8 cellular contexts compared by ENCODE assay signal in genomic region chr14:23006544-23007419, GRCh38. TPM values are rescaled to one million over a fixed set of nuclear protein-coding genes. Genes with fewer than 3 reads are reported as not detected.
A peak's percentile ranks its signal among the peaks of the same experiment; 100 is the strongest.
DNase-seq lines count a peak whose midpoint lies in the region; ATAC-seq and TF ChIP-seq lines count a peak whose summit lies in the region.

No MANE protein-coding gene starts in this region.

- H3K9me3 ChIP-seq in CD4-positive, alpha-beta T cell (ENCODE audit: control insufficient read depth, low read length): no peaks in the 10 kb centered on the region
- no peaks in the 10 kb centered on the region for H3K9me3 ChIP-seq in lower lobe of right lung

- peak; percentile 94 for ATAC-seq in CD4-positive, alpha-beta T cell (ENCODE audit: poor library complexity)
- ATAC-seq in GM19397 (IDR thresholded peaks at IDR 0.05; ENCODE audit: unreplicated experiment): peak; percentile 93
- ATAC-seq in HG03571 (IDR thresholded peaks at IDR 0.05; ENCODE audit: unreplicated experiment): peak; percentile 92
- peak; percentile 99 for ATAC-seq in lower lobe of right lung

- peaks cover 27% of the 10 kb centered on the region for H3K4me1 ChIP-seq in lower lobe of right lung

- peak; percentile 92 to 97 (median 95) for DNase-seq in CD4-positive, alpha-beta T cell
- DNase-seq in NCI-H82 (lab: John Stamatoyannopoulos, UW) (peak; percentile 98), ecto neural progenitor cell (ENCODE audit: low spot score) (peak; percentile 97), lower lobe of right lung (peak; percentile 96)
- DNase-seq in activated CD4-positive, alpha-beta memory T cell treated with anti-CD3 and anti-CD28 coated beads, Interleukin-2, amount 10 ng/mL, durations not matched to agents 7 days and 5 days: peak; percentile 98
- peak; percentile 92 to 96 (median 95) for DNase-seq in stimulated activated CD4-positive, alpha-beta T cell treated with anti-CD3 and anti-CD28 coated beads, TNF-alpha, amount 100 ng/mL, for 24 hours (ENCODE audit: low read depth in 3 of 3)

- H3K36me3 ChIP-seq in lower lobe of right lung: no peaks in the 10 kb centered on the region

- peak; percentile 60 for TF ChIP-seq CTCF in CD4-positive, alpha-beta T cell (IDR thresholded peaks at IDR 0.05)
- peak; percentile 24 for TF ChIP-seq CTCF in lower lobe of right lung (IDR thresholded peaks at IDR 0.05)

- no peaks in the 10 kb centered on the region for H3K9me3 Mint-ChIP-seq in CD4-positive, alpha-beta T cell
- no peaks in the 10 kb centered on the region for H3K9me3 Mint-ChIP-seq in activated CD4-positive, alpha-beta memory T cell treated with anti-CD3 and anti-CD28 coated beads, Interleukin-2, amount 10 ng/mL, durations not matched to agents 7 days and 5 days

- no peaks in the 10 kb centered on the region for H3K27me3 Mint-ChIP-seq in CD4-positive, alpha-beta T cell
- no peaks in the 10 kb centered on the region for H3K27me3 Mint-ChIP-seq in activated CD4-positive, alpha-beta memory T cell treated with anti-CD3 and anti-CD28 coated beads, Interleukin-2, amount 10 ng/mL, durations not matched to agents 7 days and 5 days

- H3K36me3 Mint-ChIP-seq in CD4-positive, alpha-beta T cell (ENCODE audit: low read depth): no peaks in the 10 kb centered on the region
- peaks cover 2% of the 10 kb centered on the region for H3K36me3 Mint-ChIP-seq in activated CD4-positive, alpha-beta memory T cell treated with anti-CD3 and anti-CD28 coated beads, Interleukin-2, amount 10 ng/mL, durations not matched to agents 7 days and 5 days (ENCODE audit: low read depth)

- H3K27ac Mint-ChIP-seq in CD4-positive, alpha-beta T cell: peak overlapping the region; percentile 93
- H3K27ac Mint-ChIP-seq in activated CD4-positive, alpha-beta memory T cell treated with anti-CD3 and anti-CD28 coated beads, Interleukin-2, amount 10 ng/mL, durations not matched to agents 7 days and 5 days: peak overlapping the region; percentile 94

- intact Hi-C loops in CD4-positive, alpha-beta T cell (cut with DNase I, micrococcal nuclease): loop anchor here (1.0 to 2.0 kb wide), 4 partner anchors 24 to 50 kb away; partner anchors contain the start of genes AJUBA (in 1 of the 2) and PSMB5 (in 1 of the 2)
- intact Hi-C loops in lower lobe of right lung (cut with DNase I): no loop called here

- peaks cover 52% of the 10 kb centered on the region for H3K4me1 Mint-ChIP-seq in CD4-positive, alpha-beta T cell (ENCODE audit: low read depth)
- H3K4me1 Mint-ChIP-seq in activated CD4-positive, alpha-beta memory T cell treated with anti-CD3 and anti-CD28 coated beads, Interleukin-2, amount 10 ng/mL, durations not matched to agents 7 days and 5 days: peaks cover 51% of the 10 kb centered on the region

- peak overlapping the region; percentile 74 for H3K4me3 ChIP-seq in lower lobe of right lung

- H3K4me3 Mint-ChIP-seq in CD4-positive, alpha-beta T cell: peak overlapping the region; percentile 95
- H3K4me3 Mint-ChIP-seq in activated CD4-positive, alpha-beta memory T cell treated with anti-CD3 and anti-CD28 coated beads, Interleukin-2, amount 10 ng/mL, durations not matched to agents 7 days and 5 days: peak overlapping the region; percentile 93

- CTCF ChIA-PET in CD4-positive, alpha-beta T cell (lab: Charles Lee): interaction anchor here (0.5 to 2.9 kb wide), 31 partner anchors 9 to 451 kb away, joined by 3 to 42 read pairs (median 6); partner anchors contain the start of genes ACIN1, C14orf119, CDH24 and HAUS4
- CTCF ChIA-PET in activated CD4-positive, alpha-beta memory T cell treated with anti-CD3 and anti-CD28 coated beads, Interleukin-2, amount 10 ng/mL, durations not matched to agents 7 days and 5 days (lab: Charles Lee): interaction anchor here (0.5 to 4.1 kb wide), 37 partner anchors 8 to 498 kb away, joined by 3 to 54 read pairs (median 6); partner anchors contain the start of genes ACIN1, AJUBA, C14orf119 and CDH24

- H3K27me3 ChIP-seq in CD4-positive, alpha-beta T cell (ENCODE audit: control insufficient read depth, insufficient read depth, low read length): no peaks in the 10 kb centered on the region
- H3K27me3 ChIP-seq in lower lobe of right lung (ENCODE audit: low read depth): no peaks in the 10 kb centered on the region

- POLR2A ChIA-PET in CD4-positive, alpha-beta T cell (lab: Charles Lee): interaction anchor here (0.7 to 3.9 kb wide), 34 partner anchors 9 to 1480 kb away, joined by 3 to 71 read pairs (median 7); partner anchors contain the start of genes ACIN1, AJUBA, C14orf119 and CDH24
- POLR2A ChIA-PET in activated CD4-positive, alpha-beta memory T cell treated with anti-CD3 and anti-CD28 coated beads, Interleukin-2, amount 10 ng/mL, durations not matched to agents 7 days and 5 days (lab: Charles Lee): interaction anchor here (0.7 to 3.7 kb wide), 47 partner anchors 8 to 1741 kb away, joined by 3 to 48 read pairs (median 5); partner anchors contain the start of genes ACIN1, AJUBA, C14orf119 and CDH24

- H3K27ac ChIP-seq in CD4-positive, alpha-beta T cell (ENCODE audit: low read depth, low read length): peak overlapping the region; percentile 84
- peak overlapping the region; percentile 96 for H3K27ac ChIP-seq in lower lobe of right lung

RNA-seq across cellular contexts. Expression of gene C14orf93, which starts 3.2 kb away (rescaled TPM):
- total RNA-seq in CD4-positive, alpha-beta T cell: 1 to 10 TPM; 7.6 to 8.4 TPM
- 10 to 100 TPM in 1 of 2 experiments, 1 to 10 TPM in 1; 9.4 to 10.4 TPM for total RNA-seq in activated CD4-positive, alpha-beta memory T cell treated with anti-CD3 and anti-CD28 coated beads, Interleukin-2, amount 10 ng/mL, durations not matched to agents 7 days and 5 days
- 9.8 TPM for total RNA-seq in lower lobe of right lung

RNA-seq across cellular contexts. Expression of gene AJUBA, which starts 24.4 kb away (rescaled TPM):
- 1 to 10 TPM in 1 of 2 experiments, under 1 TPM in 1; 0.67 to 1.1 TPM for total RNA-seq in CD4-positive, alpha-beta T cell
- total RNA-seq in activated CD4-positive, alpha-beta memory T cell treated with anti-CD3 and anti-CD28 coated beads, Interleukin-2, amount 10 ng/mL, durations not matched to agents 7 days and 5 days: 1 to 10 TPM; 1.2 to 1.3 TPM
- 28.7 TPM for total RNA-seq in lower lobe of right lung

RNA-seq across cellular contexts. Expression of gene PSMB5, which starts 27.9 kb away (rescaled TPM):
- 10 to 100 TPM; 20.1 to 24.5 TPM for total RNA-seq in CD4-positive, alpha-beta T cell
- 10 to 100 TPM; 55.0 to 57.5 TPM for total RNA-seq in activated CD4-positive, alpha-beta memory T cell treated with anti-CD3 and anti-CD28 coated beads, Interleukin-2, amount 10 ng/mL, durations not matched to agents 7 days and 5 days
- total RNA-seq in lower lobe of right lung: 71.5 TPM

RNA-seq across cellular contexts. Expression of gene PSMB11, which starts 35.2 kb away (rescaled TPM):
- total RNA-seq in CD4-positive, alpha-beta T cell: under 1 TPM; 0.16 to 0.31 TPM
- total RNA-seq in activated CD4-positive, alpha-beta memory T cell treated with anti-CD3 and anti-CD28 coated beads, Interleukin-2, amount 10 ng/mL, durations not matched to agents 7 days and 5 days: not detected
- total RNA-seq in lower lobe of right lung: not detected

RNA-seq across cellular contexts. Expression of gene HAUS4, which starts 49.9 kb away (rescaled TPM):
- 10 to 100 TPM; 17.5 to 19.6 TPM for total RNA-seq in CD4-positive, alpha-beta T cell
- 10 to 100 TPM; 60.2 to 66.5 TPM for total RNA-seq in activated CD4-positive, alpha-beta memory T cell treated with anti-CD3 and anti-CD28 coated beads, Interleukin-2, amount 10 ng/mL, durations not matched to agents 7 days and 5 days
- 54.5 TPM for total RNA-seq in lower lobe of right lung

Comparison
In these comparisons a context has a peak if more than half of its experiments do, and no peak if none do; other contexts are left out.
1. Peak in every context shown above with its lines: DNase-seq, ATAC-seq, H3K4me3 ChIP-seq and H3K27ac ChIP-seq.
2. RNA of gene AJUBA, which starts 24.4 kb away (total RNA-seq): 28.7 TPM in lower lobe of right lung (single experiment); 1.2 to 1.3 TPM in activated CD4-positive, alpha-beta memory T cell treated with anti-CD3 and anti-CD28 coated beads, Interleukin-2, amount 10 ng/mL, durations not matched to agents 7 days and 5 days and 0.67 to 1.1 TPM in CD4-positive, alpha-beta T cell; every median in the first group is over 10 times any median in the second.